22 cellular contexts compared by ENCODE assay signal in the genomic region with DNA sequence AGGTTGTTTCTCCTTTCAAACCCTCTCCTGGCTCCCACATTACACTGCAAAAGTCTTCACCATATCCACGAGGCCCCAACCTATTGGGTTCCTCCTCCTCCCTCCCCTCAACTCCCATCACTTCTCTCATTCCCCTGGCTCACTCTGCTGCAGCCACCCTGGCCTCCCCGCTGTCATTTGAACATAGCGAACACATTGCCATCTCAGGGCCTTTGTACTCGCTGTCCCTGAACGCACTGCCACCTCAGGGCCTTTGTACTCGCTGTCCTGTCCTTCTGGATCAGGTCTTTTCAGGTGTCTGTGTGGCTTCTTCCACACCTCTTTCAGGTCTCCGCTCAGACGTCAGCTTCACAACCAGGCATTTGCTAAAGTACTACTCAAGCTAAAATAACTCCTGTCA. TPM values are rescaled to one million over a fixed set of nuclear protein-coding genes. Genes with fewer than 3 reads are reported as not detected.
"Had no signal": no experiment of that assay in that cellular context is flagged by ENCODE, and none has a peak within 500 bp of the region (broad histone marks: within the 10 kb centered on the region; RNA-seq: fewer than 3 reads in every experiment).

No MANE protein-coding gene starts in this region.

- H3K4me3 Mint-ChIP-seq: activated CD4-positive, alpha-beta T cell treated with anti-CD3 and anti-CD28 coated beads, Interleukin-2, amount 10 ng/mL, durations not matched to agents 24 days and 14 days; activated T-helper 1 cell treated with anti-CD3 and anti-CD28 coated beads, Interleukin-12 subunit alpha, Interleukin-12 subunit beta, Interleukin-2, Interleukin-4 antibody, amounts not matched to agents 30 ng/mL and 10 ng/mL and 1 ng/mL, durations not matched to agents 14 hours and 24 hours and 36 hours had no signal

- ATAC-seq: gastroesophageal sphincter, heart left ventricle, left lobe of liver had no signal

- H3K27ac Mint-ChIP-seq: activated CD4-positive, alpha-beta T cell treated with anti-CD3 and anti-CD28 coated beads, Interleukin-2, amount 10 ng/mL, durations not matched to agents 24 days and 14 days; activated T-helper 1 cell treated with anti-CD3 and anti-CD28 coated beads, Interleukin-12 subunit alpha, Interleukin-12 subunit beta, Interleukin-2, Interleukin-4 antibody, amounts not matched to agents 30 ng/mL and 10 ng/mL and 1 ng/mL, durations not matched to agents 14 hours and 24 hours and 36 hours; nephron had no signal

- H3K9me3 Mint-ChIP-seq: activated CD4-positive, alpha-beta T cell treated with anti-CD3 and anti-CD28 coated beads, Interleukin-2, amount 10 ng/mL, durations not matched to agents 24 days and 14 days; activated T-helper 1 cell treated with anti-CD3 and anti-CD28 coated beads, Interleukin-12 subunit alpha, Interleukin-12 subunit beta, Interleukin-2, Interleukin-4 antibody, amounts not matched to agents 30 ng/mL and 10 ng/mL and 1 ng/mL, durations not matched to agents 14 hours and 24 hours and 36 hours; nephron had no signal

- DNase-seq: activated CD4-positive, alpha-beta T cell treated with anti-CD3 and anti-CD28 coated beads, Interleukin-2, amount 10 ng/mL, durations not matched to agents 24 days and 14 days; activated gamma-delta T cell treated with Interleukin-2 at 50 U/mL for 16 hours; activated T-cell treated with anti-CD3 and anti-CD28 coated beads for 4 hours; aorta; cortex of kidney; effector CD4-positive, alpha-beta T cell; kidney; nucleus accumbens; retina; spleen; stimulated activated naive CD4-positive, alpha-beta T cell; T-helper 9 cell; thyroid gland had no signal

RNA-seq across cellular contexts. Expression of gene NOVA2, which starts 23.3 kb away (rescaled TPM):
- total RNA-seq: activated CD4-positive, alpha-beta T cell treated with anti-CD3 and anti-CD28 coated beads, Interleukin-2, amount 10 ng/mL, durations not matched to agents 24 days and 14 days; activated T-helper 1 cell treated with anti-CD3 and anti-CD28 coated beads, Interleukin-12 subunit alpha, Interleukin-12 subunit beta, Interleukin-2, Interleukin-4 antibody, amounts not matched to agents 30 ng/mL and 10 ng/mL and 1 ng/mL, durations not matched to agents 14 hours and 24 hours and 36 hours had no signal

RNA-seq across cellular contexts. Expression of gene PGLYRP1, which starts 25.9 kb away (rescaled TPM):
- total RNA-seq: activated CD4-positive, alpha-beta T cell treated with anti-CD3 and anti-CD28 coated beads, Interleukin-2, amount 10 ng/mL, durations not matched to agents 24 days and 14 days; activated T-helper 1 cell treated with anti-CD3 and anti-CD28 coated beads, Interleukin-12 subunit alpha, Interleukin-12 subunit beta, Interleukin-2, Interleukin-4 antibody, amounts not matched to agents 30 ng/mL and 10 ng/mL and 1 ng/mL, durations not matched to agents 14 hours and 24 hours and 36 hours; endothelial cell of umbilical vein; gastroesophageal sphincter; kidney; urinary bladder had no signal
- polyA plus RNA-seq: endothelial cell of umbilical vein had no signal

RNA-seq across cellular contexts. Expression of gene IGFL4, which starts 43.9 kb away (rescaled TPM):
- total RNA-seq: activated CD4-positive, alpha-beta T cell treated with anti-CD3 and anti-CD28 coated beads, Interleukin-2, amount 10 ng/mL, durations not matched to agents 24 days and 14 days; activated T-helper 1 cell treated with anti-CD3 and anti-CD28 coated beads, Interleukin-12 subunit alpha, Interleukin-12 subunit beta, Interleukin-2, Interleukin-4 antibody, amounts not matched to agents 30 ng/mL and 10 ng/mL and 1 ng/mL, durations not matched to agents 14 hours and 24 hours and 36 hours; aorta; endothelial cell of umbilical vein; esophagus muscularis mucosa; gastroesophageal sphincter; heart left ventricle; kidney; left lobe of liver; lung; spleen; thyroid gland had no signal
- polyA plus RNA-seq: aorta, endothelial cell of umbilical vein, heart left ventricle, lung, urinary bladder had no signal
